1 cellular context compared by ENCODE assay signal in genomic region chr9:130423272-130423671, GRCh38.
TF ChIP-seq lines count a peak whose summit lies in the region.

No MANE protein-coding gene starts in this region.

TF ChIP-seq in H1, 55 proteins besides CTCF, POLR2A, EP300 and RAD21:
- TF ChIP-seq HDAC2 (IDR thresholded peaks at IDR 0.05; ENCODE audit: borderline replicate concordance in 1 of 2, low read depth in 2 of 2, low read length in 2 of 2) (no peak), BRCA1 (IDR thresholded peaks at IDR 0.05; ENCODE audit: low read depth, low read length) (no peak), TEAD4 (IDR thresholded peaks at IDR 0.05; ENCODE audit: low read depth, low read length) (no peak), YY1 (IDR thresholded peaks at IDR 0.05; ENCODE audit: low read depth, low read length) (no peak), CBX5 (IDR thresholded peaks at IDR 0.05; ENCODE audit: low read depth, low read length) (no peak), POU5F1 (IDR thresholded peaks at IDR 0.05; ENCODE audit: low read depth, low read length) (no peak)
